Comparison of ENCODE assay signal across 28 cellular contexts in genomic region chr4:184368731-184369130, GRCh38.
"Had no signal": no experiment of that assay in that cellular context is flagged by ENCODE, and none has a peak within 500 bp of the region (broad histone marks: within the 10 kb centered on the region; RNA-seq: fewer than 3 reads in every experiment).

No MANE protein-coding gene starts in this region.

- H3K4me1 ChIP-seq: esophagus squamous epithelium, neural progenitor cell, psoas muscle, tibial nerve, upper lobe of right lung, uterus had no signal

- H3K4me3 ChIP-seq: esophagus squamous epithelium, heart right ventricle, left lung, neural progenitor cell, psoas muscle, skin epidermis, spleen, thoracic aorta, tibial nerve, upper lobe of right lung, uterus had no signal

- H3K36me3 ChIP-seq: esophagus squamous epithelium, left lung, neural progenitor cell, spleen, thoracic aorta, tibial nerve, upper lobe of right lung, uterus had no signal

- FAIRE-seq: endometrium, islet of Langerhans had no signal

- H3K27me3 ChIP-seq: esophagus squamous epithelium, heart right ventricle, left lung, neural progenitor cell, spleen, tibial nerve, upper lobe of right lung, uterus had no signal

- H2AFZ ChIP-seq: neural progenitor cell had no signal

- H3K9ac ChIP-seq: neural progenitor cell had no signal

- DNase-seq: cortex of kidney; effector memory CD8-positive, alpha-beta T cell; erythroblast; esophagus squamous epithelium; foreskin melanocyte; glutamatergic neuron; heart right ventricle; hippocampal formation; left cardiac atrium; left lung; mammary epithelial cell; mesendoderm; midbrain; naive thymus-derived CD4-positive, alpha-beta T cell; posterior cingulate gyrus; psoas muscle; right cardiac atrium; spleen; stimulated activated CD4-positive, alpha-beta T cell treated with anti-CD3 and anti-CD28 coated beads, Interleukin-4, amount 100 ng/mL, for 4 hours; stimulated activated naive B cell treated with anti-CD40 and anti-IgM and Interleukin-4, amounts not matched to agents 10 μg/mL and 1 μg/mL and 100 μg/mL, for 72 hours; upper lobe of right lung; uterus had no signal

- H3K27ac ChIP-seq: esophagus squamous epithelium, heart right ventricle, left lung, neural progenitor cell, psoas muscle, skin epidermis, spleen, thoracic aorta, tibial nerve, upper lobe of right lung, uterus had no signal

- ATAC-seq: effector memory CD8-positive, alpha-beta T cell; heart right ventricle; left cardiac atrium; left lung; naive thymus-derived CD4-positive, alpha-beta T cell; psoas muscle; right cardiac atrium; stimulated activated naive B cell treated with anti-CD40 and anti-IgM and Interleukin-4, amounts not matched to agents 10 μg/mL and 1 μg/mL and 100 μg/mL, for 72 hours; upper lobe of right lung had no signal

- H3K4me2 ChIP-seq: neural progenitor cell had no signal

- H3K9me3 ChIP-seq: esophagus squamous epithelium, heart right ventricle, left lung, psoas muscle, spleen, thoracic aorta, tibial nerve, upper lobe of right lung, uterus had no signal
